ENCODE assay signal across 12 cellular contexts in the genomic region with DNA sequence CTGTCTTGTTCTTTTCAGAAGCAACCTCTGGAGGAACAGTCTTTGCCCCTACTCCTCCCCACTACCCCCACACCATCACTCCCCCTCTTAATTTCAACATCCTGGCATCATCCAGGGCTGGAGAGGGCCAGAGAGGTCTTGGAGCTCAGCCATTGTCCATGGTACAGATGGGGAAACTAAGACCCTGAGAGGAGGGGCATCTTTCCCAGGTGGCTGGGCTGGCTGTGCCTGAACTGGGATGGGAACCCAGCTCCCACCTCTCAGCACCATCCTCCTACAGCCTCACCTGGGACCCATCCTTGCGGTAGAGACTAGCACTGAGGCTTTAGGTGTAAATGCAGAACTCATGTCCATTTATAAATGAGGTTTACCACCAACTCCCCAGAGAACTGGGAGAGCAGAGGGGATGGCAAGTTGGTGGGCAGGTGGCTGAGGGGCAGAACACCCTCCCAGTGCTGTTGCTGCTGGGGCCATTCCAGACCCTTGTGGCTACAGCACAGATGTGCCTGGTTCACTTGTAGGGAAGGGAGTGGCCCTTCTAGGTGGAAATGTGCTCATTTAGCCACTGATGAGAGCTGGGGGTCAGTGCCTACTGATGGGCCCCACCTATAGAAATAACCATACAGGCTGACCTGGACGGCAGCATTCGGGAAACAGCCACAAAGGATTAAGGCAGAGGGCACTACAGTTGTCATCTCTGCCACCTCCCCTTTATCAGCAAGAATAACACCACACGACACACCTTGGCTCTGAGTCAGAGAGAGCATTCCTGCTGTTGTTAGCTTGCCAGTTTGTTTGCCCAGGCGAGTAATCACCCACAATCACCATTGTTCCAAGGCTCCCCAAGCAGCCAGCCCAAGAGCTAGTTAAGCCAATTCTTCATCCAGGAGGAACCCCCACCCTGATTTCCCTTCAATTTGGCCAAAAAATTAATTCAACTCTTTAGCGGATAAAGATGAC. TPM values are rescaled to one million over a fixed set of nuclear protein-coding genes. Genes with fewer than 3 reads are reported as not detected.
DNase-seq lines count a peak whose midpoint lies in the region; ATAC-seq and TF ChIP-seq lines count a peak whose summit lies in the region.
"Had no signal": no experiment of that assay in that cellular context is flagged by ENCODE, and none has a peak within 500 bp of the region (broad histone marks: within the 10 kb centered on the region; RNA-seq: fewer than 3 reads in every experiment).

No MANE protein-coding gene starts in this region.

- DNase-seq in DMS53 treated with DMSO at 0.1 percent for 48 hours (lab: John Stamatoyannopoulos, UW; ENCODE audit: unreplicated experiment) (peak; percentile 79), PC-3 (peak; percentile 96), fibroblast of villous mesenchyme (ENCODE audit: low read depth) (no peak), trophoblast cell (no peak), NCI-H1694 (lab: John Stamatoyannopoulos, UW) (no peak)
- no peak for DNase-seq in CD8-positive, alpha-beta memory T cell
- no peak for DNase-seq in activated naive CD4-positive, alpha-beta T cell treated with anti-CD3 and anti-CD28 coated beads for 36 hours
- DNase-seq: activated naive CD8-positive, alpha-beta T cell treated with anti-CD3 and anti-CD28 coated beads for 36 hours; NCI-H524 treated with DMSO at 0.1 percent for 48 hours; retina; stimulated activated naive CD8-positive, alpha-beta T cell treated with anti-CD3 and anti-CD28 coated beads, Interleukin-15, Interleukin-2, amounts not matched to agents 100 U/mL and 50 U/mL, for 24 hours had no signal

- POLR2A ChIA-PET in PC-3 (lab: Charles Lee; ENCODE audit: unreplicated experiment), result interaction anchor here (0.6 to 4.5 kb wide), 4 partner anchors 10 to 53 kb away, joined by 4 to 38 read pairs (median 4); no protein-coding TSS in a partner anchor
- POLR2A ChIA-PET in CD8-positive, alpha-beta memory T cell (lab: Charles Lee), result no interaction called here

- peak overlapping the region; percentile 20 for H2AK5ac ChIP-seq in trophoblast cell (ENCODE audit: low read length)

- H3K18ac ChIP-seq in trophoblast cell (ENCODE audit: low read length), result no peak overlapping the region

- TSS peak; percentile 21 for BruUV-seq in PC-3 (replicated peaks; lab: Mats Ljungman, UMichigan)

- no peak overlapping the region for H3K23ac ChIP-seq in trophoblast cell (ENCODE audit: low read length)

- H3K4me3 Mint-ChIP-seq in CD8-positive, alpha-beta memory T cell, result no peak overlapping the region
- no peak overlapping the region for H3K4me3 Mint-ChIP-seq in activated naive CD4-positive, alpha-beta T cell treated with anti-CD3 and anti-CD28 coated beads for 36 hours
- H3K4me3 Mint-ChIP-seq: activated naive CD8-positive, alpha-beta T cell treated with anti-CD3 and anti-CD28 coated beads for 36 hours had no signal

- H3K9me3 ChIP-seq in PC-3 (ENCODE audit: low read length), result 0 out of 2 replicates have a peak, but pooled peaks cover 4% of the 10 kb centered on the region
- H3K9me3 ChIP-seq in trophoblast cell (ENCODE audit: insufficient read depth, low read depth, low read length), result peaks cover 15% of the 10 kb centered on the region
- no peaks in the 10 kb centered on the region for H3K9me3 ChIP-seq in CD8-positive, alpha-beta memory T cell (ENCODE audit: low read length)

- peaks cover 100% of the 10 kb centered on the region for H3K79me2 ChIP-seq in PC-3 (ENCODE audit: low read length)
- no peaks in the 10 kb centered on the region for H3K79me2 ChIP-seq in trophoblast cell (ENCODE audit: control insufficient read depth, insufficient read depth, low read length, poor library complexity)

- H3K14ac ChIP-seq in trophoblast cell (ENCODE audit: low read length), result no peak overlapping the region

- H3K27ac ChIP-seq in PC-3 (ENCODE audit: low read length), result peak overlapping the region; percentile 98
- H3K27ac ChIP-seq in trophoblast cell (ENCODE audit: low read depth, low read length), result peak overlapping the region; percentile 55
- no peak overlapping the region for H3K27ac ChIP-seq in CD8-positive, alpha-beta memory T cell (ENCODE audit: low read depth, low read length)

- CTCF ChIA-PET in PC-3 (lab: Charles Lee), result interaction anchor here (1.0 kb wide), 1 partner anchor 11 kb away, joined by 5 read pairs; no protein-coding TSS in a partner anchor
- CTCF ChIA-PET in CD8-positive, alpha-beta memory T cell (lab: Charles Lee), result no interaction called here
- CTCF ChIA-PET in activated naive CD4-positive, alpha-beta T cell treated with anti-CD3 and anti-CD28 coated beads for 36 hours (lab: Charles Lee), result no interaction called here

- H3K36me3 ChIP-seq in PC-3 (ENCODE audit: low read depth, low read length), result peaks cover 37% of the 10 kb centered on the region
- peaks cover 1 to 2% of the 10 kb centered on the region in 2 experiments for H3K36me3 ChIP-seq in trophoblast cell (ENCODE audit: control insufficient read depth in 1 of 2, insufficient read depth in 2 of 2, low read length in 2 of 2)
- H3K36me3 ChIP-seq in CD8-positive, alpha-beta memory T cell (ENCODE audit: insufficient read depth, low read length), result no peaks in the 10 kb centered on the region

- H3K27me3 ChIP-seq in PC-3 (ENCODE audit: low read length) (no peaks in the 10 kb centered on the region), trophoblast cell (ENCODE audit: insufficient read depth, low read length) (peaks cover 19% of the 10 kb centered on the region)
- H3K27me3 ChIP-seq in CD8-positive, alpha-beta memory T cell (ENCODE audit: insufficient read depth, low read length, poor library complexity, severe bottlenecking), result peaks cover 9% of the 10 kb centered on the region

- peaks cover 64% of the 10 kb centered on the region for H3K4me1 ChIP-seq in PC-3 (ENCODE audit: insufficient read depth, low read length)
- peaks cover 13 to 24% of the 10 kb centered on the region in 2 experiments for H3K4me1 ChIP-seq in trophoblast cell (ENCODE audit: control insufficient read depth in 1 of 2, insufficient read depth in 2 of 2, low read length in 2 of 2)
- no peaks in the 10 kb centered on the region for H3K4me1 ChIP-seq in CD8-positive, alpha-beta memory T cell (ENCODE audit: insufficient read depth, low read length)

- H3K4me1 Mint-ChIP-seq in CD8-positive, alpha-beta memory T cell, result no peaks in the 10 kb centered on the region
- no peaks in the 10 kb centered on the region for H3K4me1 Mint-ChIP-seq in activated naive CD4-positive, alpha-beta T cell treated with anti-CD3 and anti-CD28 coated beads for 36 hours (ENCODE audit: low read depth)

- peak overlapping the region; percentile 62 for H4K91ac ChIP-seq in trophoblast cell (ENCODE audit: low read depth, low read length)

- H3K9me2 ChIP-seq in PC-3 (replicated peaks; ENCODE audit: low read length), result no peaks in the 10 kb centered on the region

- H3K4ac ChIP-seq in trophoblast cell (ENCODE audit: low read depth, low read length), result no peak overlapping the region

- peak; percentile 48 for ATAC-seq in PC-3
- ATAC-seq in GM19035 (IDR thresholded peaks at IDR 0.05; ENCODE audit: unreplicated experiment), result no peak
- ATAC-seq: stimulated activated naive CD8-positive, alpha-beta T cell treated with anti-CD3 and anti-CD28 coated beads, Interleukin-15, Interleukin-2, amounts not matched to agents 100 U/mL and 50 U/mL, for 24 hours had no signal

- TF ChIP-seq CTCF in PC-3 (conservative IDR thresholded peaks at IDR 0.05; ENCODE audit: low read depth, low read length), result no peak
- no peak for TF ChIP-seq CTCF in fibroblast of villous mesenchyme (IDR thresholded peaks at IDR 0.05; ENCODE audit: insufficient read depth, low read depth, low read length)

- H2BK120ac ChIP-seq in trophoblast cell (ENCODE audit: insufficient read depth, low read length, poor library complexity), result peak overlapping the region; percentile 43

- H3K27ac Mint-ChIP-seq in CD8-positive, alpha-beta memory T cell, result no peak overlapping the region
- no peak overlapping the region for H3K27ac Mint-ChIP-seq in activated naive CD4-positive, alpha-beta T cell treated with anti-CD3 and anti-CD28 coated beads for 36 hours
- H3K27ac Mint-ChIP-seq: activated naive CD8-positive, alpha-beta T cell treated with anti-CD3 and anti-CD28 coated beads for 36 hours had no signal

- H4K8ac ChIP-seq in trophoblast cell (ENCODE audit: low read depth, low read length), result no peak overlapping the region

- H2AFZ ChIP-seq in PC-3 (ENCODE audit: low read length) (no peak overlapping the region), trophoblast cell (ENCODE audit: insufficient read depth, low read length, poor library complexity) (no peak overlapping the region)

- peak overlapping the region; percentile 100 for H3K9ac ChIP-seq in PC-3 (ENCODE audit: low read length)
- no peak overlapping the region for H3K9ac ChIP-seq in trophoblast cell (ENCODE audit: low read length)

- H3K36me3 Mint-ChIP-seq in CD8-positive, alpha-beta memory T cell, result no peaks in the 10 kb centered on the region
- no peaks in the 10 kb centered on the region for H3K36me3 Mint-ChIP-seq in activated naive CD4-positive, alpha-beta T cell treated with anti-CD3 and anti-CD28 coated beads for 36 hours (ENCODE audit: low read depth)
- H3K36me3 Mint-ChIP-seq: activated naive CD8-positive, alpha-beta T cell treated with anti-CD3 and anti-CD28 coated beads for 36 hours had no signal

- peaks cover 6% of the 10 kb centered on the region for H3K79me1 ChIP-seq in trophoblast cell (ENCODE audit: low read length)

- no peaks in the 10 kb centered on the region for H4K20me1 ChIP-seq in PC-3 (ENCODE audit: low read length)

- H2BK12ac ChIP-seq in trophoblast cell (ENCODE audit: low read length), result peak overlapping the region; percentile 53

- no peak overlapping the region for H2BK5ac ChIP-seq in trophoblast cell (ENCODE audit: low read depth, low read length, poor library complexity)

- intact Hi-C loops in PC-3 (cut with micrococcal nuclease), result loop anchor here (1.0 to 5.0 kb wide), 3 partner anchors 13 to 203 kb away; no protein-coding TSS in a partner anchor
- intact Hi-C loops in activated naive CD4-positive, alpha-beta T cell treated with anti-CD3 and anti-CD28 coated beads for 36 hours (cut with micrococcal nuclease), result no loop called here

- H3K4me2 ChIP-seq in PC-3 (ENCODE audit: low read length) (peak overlapping the region; percentile 92), trophoblast cell (ENCODE audit: low read length) (no peak overlapping the region)

- H4K12ac ChIP-seq in trophoblast cell (ENCODE audit: low read depth, low read length), result no peak overlapping the region

- no CpG with 5 or more reads among the region's 6 CpGs for WGBS in trophoblast cell (ENCODE audit: extremely low coverage, insufficient coverage, insufficient read length)

- H3K4me3 ChIP-seq in PC-3 (ENCODE audit: low read length) (peak overlapping the region; percentile 92), fibroblast of villous mesenchyme (ENCODE audit: low read depth, low read length) (peak overlapping the region; percentile 12), trophoblast cell (ENCODE audit: low read depth, low read length) (no peak overlapping the region)
- no peak overlapping the region for H3K4me3 ChIP-seq in CD8-positive, alpha-beta memory T cell (ENCODE audit: low read length)

- H3K27me3 Mint-ChIP-seq in CD8-positive, alpha-beta memory T cell, result peaks cover 24 to 72% of the 10 kb centered on the region in 2 donors
- peaks cover 31% of the 10 kb centered on the region for H3K27me3 Mint-ChIP-seq in activated naive CD4-positive, alpha-beta T cell treated with anti-CD3 and anti-CD28 coated beads for 36 hours (ENCODE audit: low read depth)

- peaks cover 6 to 20% (median 13%) of the 10 kb centered on the region in 5 donors for H3K9me3 Mint-ChIP-seq in CD8-positive, alpha-beta memory T cell
- peaks cover 17% of the 10 kb centered on the region for H3K9me3 Mint-ChIP-seq in activated naive CD4-positive, alpha-beta T cell treated with anti-CD3 and anti-CD28 coated beads for 36 hours

- H3F3A ChIP-seq in PC-3 (ENCODE audit: low read length, unreplicated experiment), result peaks cover 9% of the 10 kb centered on the region

RNA-seq across cellular contexts. Expression of gene MLPH, which starts 2.1 kb away (rescaled TPM):
- 201 and 270 TPM in 2 replicates for total RNA-seq in PC-3 (2014; rRNA removed)
- 29.3 and 40.6 TPM in 2 replicates for total RNA-seq in fibroblast of villous mesenchyme
- 3.8 and 4.1 TPM in 2 replicates for polyA plus RNA-seq in trophoblast cell (2013)
- not detected for total RNA-seq in CD8-positive, alpha-beta memory T cell
- not detected for polyA plus RNA-seq in CD8-positive, alpha-beta memory T cell
- not detected for total RNA-seq in activated naive CD4-positive, alpha-beta T cell treated with anti-CD3 and anti-CD28 coated beads for 36 hours
- total RNA-seq: activated naive CD8-positive, alpha-beta T cell treated with anti-CD3 and anti-CD28 coated beads for 36 hours had no signal

Comparison
In these comparisons a context has a peak if more than half of its experiments do, and no peak if none do; other contexts are left out.
1. DNase-seq: peak in DMS53 treated with DMSO at 0.1 percent for 48 hours (single experiment) and PC-3 (single experiment); none in fibroblast of villous mesenchyme (single experiment), trophoblast cell (0 of 2), CD8-positive, alpha-beta memory T cell (0 of 5), activated naive CD4-positive, alpha-beta T cell treated with anti-CD3 and anti-CD28 coated beads for 36 hours (single experiment) and NCI-H1694 (single experiment).
2. H3K4me3 ChIP-seq: peak in PC-3 (single experiment) and fibroblast of villous mesenchyme (single experiment); none in trophoblast cell (single experiment) and CD8-positive, alpha-beta memory T cell (single experiment).
3. RNA of gene MLPH, which starts 2.1 kb away (total RNA-seq): 201 to 270 TPM in PC-3 and 29.3 to 40.6 TPM in fibroblast of villous mesenchyme; not detected in CD8-positive, alpha-beta memory T cell and not detected in activated naive CD4-positive, alpha-beta T cell treated with anti-CD3 and anti-CD28 coated beads for 36 hours; every median in the first group is over 10 times any median in the second.